In the genomic region with DNA sequence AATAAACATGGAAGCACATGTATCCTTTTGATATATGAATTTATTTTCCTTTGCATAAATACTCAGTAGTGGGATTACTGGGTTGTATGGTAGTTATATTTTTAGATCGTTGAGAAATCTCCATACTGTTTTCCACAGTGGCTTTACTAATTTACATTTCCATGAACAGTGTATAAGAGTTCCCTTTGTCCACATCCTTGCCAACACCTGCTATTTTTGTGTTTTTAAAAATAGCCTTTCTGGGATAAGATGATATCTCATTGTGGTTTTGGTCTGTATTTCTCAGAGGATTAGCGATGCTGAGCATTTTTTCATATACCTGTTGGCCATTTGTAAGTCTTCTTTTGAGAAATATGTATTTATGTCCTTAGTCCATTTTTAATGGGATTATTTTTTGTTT, we compare ENCODE assay signal across 21 cellular contexts.
DNase-seq lines count a peak whose midpoint lies in the region; TF ChIP-seq lines count a peak whose summit lies in the region.
"Had no signal": no experiment of that assay in that cellular context is flagged by ENCODE, and none has a peak within 500 bp of the region (broad histone marks: within the 10 kb centered on the region; RNA-seq: fewer than 3 reads in every experiment).

No MANE protein-coding gene starts in this region.

- peaks cover 3% of the 10 kb centered on the region for H3K27me3 Mint-ChIP-seq in neural progenitor cell (ENCODE audit: insufficient read depth, low read depth)
- H3K27me3 Mint-ChIP-seq: CD8-positive, alpha-beta memory T cell had no signal

- no peaks in the 10 kb centered on the region for H3F3A ChIP-seq in neural progenitor cell (ENCODE audit: low read depth)

- DNase-seq in LHCN-M2 (ENCODE audit: low read depth), result peak; percentile 38
- DNase-seq in M059J (ENCODE audit: low read depth), result peak; percentile 27
- peak; percentile 94 for DNase-seq in NCI-H526 treated with DMSO at 0.1 percent for 48 hours (lab: John Stamatoyannopoulos, UW)
- DNase-seq in myocyte (ENCODE audit: low read depth), result peak; percentile 60
- DNase-seq in erythroblast (lab: John Stamatoyannopoulos, UW), result no peak
- DNase-seq in ascending aorta (ENCODE audit: low spot score in 2 of 2), result no peak
- no peak for DNase-seq in HPDE6-E6E7 (ENCODE audit: extremely low spot score)
- no peak for DNase-seq in neural progenitor cell (ENCODE audit: low spot score)
- DNase-seq: 8988T; ACHN; BE2C; C1 segment of cervical spinal cord; Caco-2; Calu3; CD4-positive, alpha-beta memory T cell; CD4-positive, CD25-positive, alpha-beta regulatory T cell; CD8-positive, alpha-beta memory T cell; DMS79 treated with DMSO at 0.1 percent for 48 hours; GF-D8 had no signal

- no peak overlapping the region for H2AFZ ChIP-seq in neural progenitor cell (replicated peaks)

- peaks cover 34% of the 10 kb centered on the region for H3K9me3 Mint-ChIP-seq in neural progenitor cell

- TF ChIP-seq POLR2A in erythroblast (IDR thresholded peaks at IDR 0.05; ENCODE audit: low read length), result no peak

- no peak overlapping the region for H3K4me2 ChIP-seq in neural progenitor cell
- H3K4me2 ChIP-seq: BLaER1 had no signal

- no peaks in the 10 kb centered on the region for H3K4me1 Mint-ChIP-seq in neural progenitor cell
- H3K4me1 Mint-ChIP-seq: CD14-positive monocyte; CD4-positive, alpha-beta memory T cell; CD4-positive, CD25-positive, alpha-beta regulatory T cell; CD8-positive, alpha-beta memory T cell had no signal

- peaks cover 4% of the 10 kb centered on the region for H3K36me3 Mint-ChIP-seq in neural progenitor cell
- H3K36me3 Mint-ChIP-seq: CD14-positive monocyte; CD4-positive, CD25-positive, alpha-beta regulatory T cell had no signal

- no peak overlapping the region for H3K4me3 Mint-ChIP-seq in neural progenitor cell
- H3K4me3 Mint-ChIP-seq: CD14-positive monocyte; CD4-positive, alpha-beta memory T cell; CD4-positive, CD25-positive, alpha-beta regulatory T cell; CD8-positive, alpha-beta memory T cell had no signal

- H3K4me3 ChIP-seq in ascending aorta (no peak overlapping the region), neural progenitor cell (no peak overlapping the region)
- H3K4me3 ChIP-seq: BLaER1 had no signal

- no peak overlapping the region for H3K27ac Mint-ChIP-seq in neural progenitor cell
- H3K27ac Mint-ChIP-seq: CD14-positive monocyte; CD4-positive, alpha-beta memory T cell; CD4-positive, CD25-positive, alpha-beta regulatory T cell; CD8-positive, alpha-beta memory T cell had no signal

- H3K9me3 ChIP-seq in ascending aorta (peaks cover 0 to 9% of the 10 kb centered on the region in 2 donors), neural progenitor cell (ENCODE audit: low read depth) (no peaks in the 10 kb centered on the region)
- H3K9me3 ChIP-seq: BE2C had no signal

- no peak overlapping the region for H3K9ac ChIP-seq in neural progenitor cell
- H3K9ac ChIP-seq: BLaER1 had no signal

- no peaks in the 10 kb centered on the region for H3K36me3 ChIP-seq in ascending aorta
- H3K36me3 ChIP-seq in neural progenitor cell, result peaks cover 6% of the 10 kb centered on the region
- H3K36me3 ChIP-seq: BE2C, BLaER1 had no signal

- TF ChIP-seq CTCF in ascending aorta (IDR thresholded peaks at IDR 0.05), result no peak
- TF ChIP-seq CTCF in neural progenitor cell (IDR thresholded peaks at IDR 0.05), result no peak

- H3K27ac ChIP-seq in ascending aorta, result no peak overlapping the region
- no peak overlapping the region for H3K27ac ChIP-seq in neural progenitor cell
- H3K27ac ChIP-seq: BLaER1 had no signal

- H3K4me1 ChIP-seq in ascending aorta, result no peaks in the 10 kb centered on the region
- no peaks in the 10 kb centered on the region for H3K4me1 ChIP-seq in neural progenitor cell
- H3K4me1 ChIP-seq: BE2C, BLaER1, Caco-2 had no signal

- intact Hi-C loops in ascending aorta (cut with DNase I), result no loop called here

- no peaks in the 10 kb centered on the region for H3K79me2 ChIP-seq in neural progenitor cell (ENCODE audit: low read depth)

- H3K27me3 ChIP-seq in ascending aorta (no peaks in the 10 kb centered on the region), neural progenitor cell (no peaks in the 10 kb centered on the region)
- H3K27me3 ChIP-seq: BE2C, BLaER1 had no signal

- no peaks in the 10 kb centered on the region for H4K20me1 ChIP-seq in neural progenitor cell (ENCODE audit: low read depth)
- H4K20me1 ChIP-seq: BLaER1 had no signal

Comparison
In these comparisons a context has a peak if more than half of its experiments do, and no peak if none do; other contexts are left out.
1. DNase-seq: peak in LHCN-M2 (single experiment), M059J (single experiment), NCI-H526 treated with DMSO at 0.1 percent for 48 hours (single experiment) and myocyte (single experiment); none in erythroblast (0 of 2), ascending aorta (0 of 2), HPDE6-E6E7 (single experiment) and neural progenitor cell (single experiment).